ENCODE assay signal across 5 cellular contexts in genomic region chr10:119239630-119240029, GRCh38. TPM values are rescaled to one million over a fixed set of nuclear protein-coding genes. Genes with fewer than 3 reads are reported as not detected.
A peak's percentile ranks its signal among the peaks of the same experiment; 100 is the strongest.
DNase-seq lines count a peak whose midpoint lies in the region; TF ChIP-seq lines count a peak whose summit lies in the region.
"Not testable (repeated sequence)": the region's sequence is repeated elsewhere in the genome, so short reads cannot be mapped to it uniquely, and the experiment has no call there.

No MANE protein-coding gene starts in this region.

- H3K4me3 ChIP-seq in HEK293 (ENCODE audit: low read depth, low read length); vagina: not testable (repeated sequence)

- peaks cover 75% of the 10 kb centered on the region for H3K4me1 Mint-ChIP-seq in activated naive CD4-positive, alpha-beta T cell treated with anti-CD3 and anti-CD28 coated beads, Interleukin-2, amount 50 U/mL, for 24 hours
- H3K4me1 Mint-ChIP-seq in endothelial cell (ENCODE audit: unreplicated experiment), result peaks cover 72% of the 10 kb centered on the region
- H3K4me1 Mint-ChIP-seq in mesothelial cell of epicardium, result peaks cover 55% of the 10 kb centered on the region

- not testable (repeated sequence) for H3K36me3 Mint-ChIP-seq in activated naive CD4-positive, alpha-beta T cell treated with anti-CD3 and anti-CD28 coated beads, Interleukin-2, amount 50 U/mL, for 24 hours; endothelial cell (ENCODE audit: low read depth, unreplicated experiment); mesothelial cell of epicardium

- TF ChIP-seq POLR2A in vagina (IDR thresholded peaks at IDR 0.05), result not testable (repeated sequence)

- H3K36me3 ChIP-seq in HEK293 (ENCODE audit: control insufficient read depth in 2 of 2, insufficient read depth in 1 of 2, low read length in 2 of 2); vagina: not testable (repeated sequence)

- TF ChIP-seq CTCF in HEK293 (tag by site-specific recombination; IDR thresholded peaks at IDR 0.05); endothelial cell (IDR thresholded peaks at IDR 0.05; ENCODE audit: unreplicated experiment); mesothelial cell of epicardium (IDR thresholded peaks at IDR 0.05; ENCODE audit: unreplicated experiment); vagina (IDR thresholded peaks at IDR 0.05): not testable (repeated sequence)

- H3K9me3 ChIP-seq in HEK293 (ENCODE audit: control insufficient read depth, insufficient read depth, low read depth, low read length); vagina: not testable (repeated sequence)

- POLR2A ChIA-PET in HEK293 (lab: Yijun Ruan, JAX), result not testable (repeated sequence)

- CTCF ChIA-PET in HEK293 (lab: Yijun Ruan, JAX), result not testable (repeated sequence)

- H3K4me1 ChIP-seq in HEK293 (ENCODE audit: control insufficient read depth, insufficient read depth, low read length), result not testable (repeated sequence)
- H3K4me1 ChIP-seq in vagina, result peaks cover 24% of the 10 kb centered on the region

- not testable (repeated sequence) for H3K4me3 Mint-ChIP-seq in activated naive CD4-positive, alpha-beta T cell treated with anti-CD3 and anti-CD28 coated beads, Interleukin-2, amount 50 U/mL, for 24 hours; mesothelial cell of epicardium
- peak overlapping the region; percentile 71 for H3K4me3 Mint-ChIP-seq in endothelial cell (ENCODE audit: unreplicated experiment)

- not testable (repeated sequence) for DNase-seq in endothelial cell (ENCODE audit: low spot score); mesothelial cell of epicardium (ENCODE audit: low spot score in 2 of 2, unreplicated experiment in 2 of 2); vagina (ENCODE audit: extremely low spot score in 2 of 2)

- not testable (repeated sequence) for H3K9me3 Mint-ChIP-seq in activated naive CD4-positive, alpha-beta T cell treated with anti-CD3 and anti-CD28 coated beads, Interleukin-2, amount 50 U/mL, for 24 hours; endothelial cell (ENCODE audit: unreplicated experiment); mesothelial cell of epicardium

- H3K27ac Mint-ChIP-seq in activated naive CD4-positive, alpha-beta T cell treated with anti-CD3 and anti-CD28 coated beads, Interleukin-2, amount 50 U/mL, for 24 hours, result peak overlapping the region; percentile 36
- peak overlapping the region; percentile 80 for H3K27ac Mint-ChIP-seq in endothelial cell (ENCODE audit: unreplicated experiment)
- H3K27ac Mint-ChIP-seq in mesothelial cell of epicardium, result peak overlapping the region; percentile 71

- H3K27me3 Mint-ChIP-seq in activated naive CD4-positive, alpha-beta T cell treated with anti-CD3 and anti-CD28 coated beads, Interleukin-2, amount 50 U/mL, for 24 hours; endothelial cell (ENCODE audit: unreplicated experiment); mesothelial cell of epicardium (ENCODE audit: low read depth): not testable (repeated sequence)

- intact Hi-C loops in vagina (cut with DNase I), result not testable (repeated sequence)

- H3K27me3 ChIP-seq in vagina, result not testable (repeated sequence)

- H3K27ac ChIP-seq in HEK293 (ENCODE audit: extremely low read depth, low read depth, low read length), result not testable (repeated sequence)
- H3K27ac ChIP-seq in vagina, result peak overlapping the region; percentile 51

TF ChIP-seq in HEK293, 187 proteins besides CTCF, POLR2A, EP300 and RAD21:
- peak; percentile 89 for TF ChIP-seq ZNF580 (tag by site-specific recombination; IDR thresholded peaks at IDR 0.05)
- peak; percentile 100 for TF ChIP-seq ZNF146 (tag by site-specific recombination; IDR thresholded peaks at IDR 0.05)
- TF ChIP-seq ZNF280D (tag by site-specific recombination; IDR thresholded peaks at IDR 0.05), result 0 out of 2 replicates have a peak, but pooled peaks have one; percentile 73
TF ChIP-seq in HEK293: peak in this region for 3; not testable (repeated sequence) for 184.

RNA-seq across cellular contexts. Expression of gene GRK5, which starts 32.3 kb away (rescaled TPM):
- total RNA-seq in endothelial cell (ENCODE audit: unreplicated experiment) (163 TPM), mesothelial cell of epicardium (13.6 to 14.5 TPM (median 14.0 TPM) in 3 replicates), vagina (16.5 TPM)
